ENCODE assay signal across 8 cellular contexts in the genomic region with DNA sequence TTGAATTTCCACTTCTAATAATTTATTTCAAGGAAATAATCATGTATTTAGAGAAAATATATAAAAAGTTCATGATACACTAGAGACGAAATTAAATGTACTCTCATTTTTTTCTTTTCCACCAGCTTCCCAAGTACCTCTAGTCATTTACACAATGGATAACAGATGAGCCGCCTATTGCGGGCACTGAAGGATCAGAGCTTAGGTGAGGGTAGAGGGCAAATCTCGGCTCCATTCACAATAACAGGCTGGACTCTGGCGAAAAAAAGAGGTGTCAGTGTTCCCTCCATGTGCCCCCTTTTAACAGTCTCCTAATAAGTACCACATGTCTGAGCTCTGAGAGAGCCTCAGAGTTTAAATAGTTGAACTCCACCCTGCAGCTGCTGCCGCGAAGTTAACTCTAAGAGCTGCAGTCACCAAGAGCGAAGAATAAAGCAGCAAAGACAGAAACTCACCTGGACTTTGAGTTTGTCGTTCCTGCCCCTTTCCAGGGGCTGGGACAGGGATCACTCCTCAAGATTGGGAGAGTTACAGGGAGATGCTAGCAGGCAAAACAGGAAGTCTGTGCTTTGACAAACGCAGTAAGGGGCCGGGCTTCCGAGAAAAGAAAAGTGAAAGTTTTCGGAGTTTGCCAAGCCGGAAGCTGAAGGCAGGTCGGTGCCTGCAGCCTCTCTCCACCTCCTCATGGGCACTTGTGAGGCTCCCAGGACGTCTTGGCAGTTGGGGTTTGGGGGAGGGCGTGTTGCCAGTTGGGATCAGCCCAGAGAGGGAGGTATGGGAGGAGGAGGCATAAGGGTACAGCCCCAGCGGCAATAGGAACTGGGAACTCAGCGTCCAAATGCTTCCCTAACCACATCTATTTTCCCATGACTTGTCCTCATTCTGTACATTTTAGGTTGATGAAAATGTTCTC. TPM values are rescaled to one million over a fixed set of nuclear protein-coding genes. Genes with fewer than 3 reads are reported as not detected.
DNase-seq lines count a peak whose midpoint lies in the region; ATAC-seq, FAIRE-seq and TF ChIP-seq lines count a peak whose summit lies in the region.

SP110 (minus strand) TSS at position 566 of the 913 bp plus-strand sequence. CDS start 3,057 bp downstream, outside the sequence.

- peak within 1 kb of the TSS; percentile 91 for H3K27ac Mint-ChIP-seq in HFFc6
- peak within 1 kb of the TSS; percentile 97 for H3K27ac Mint-ChIP-seq in activated CD4-positive, alpha-beta T cell treated with anti-CD3 and anti-CD28 coated beads for 36 hours

- ATAC-seq in activated CD4-positive, alpha-beta T cell treated with anti-CD3 and anti-CD28 coated beads for 36 hours = peak; percentile 91

- H3K4me1 Mint-ChIP-seq in HFFc6 (ENCODE audit: low read depth) = peaks cover 25% of the 10 kb centered on the region
- H3K4me1 Mint-ChIP-seq in activated CD4-positive, alpha-beta T cell treated with anti-CD3 and anti-CD28 coated beads for 36 hours = peaks cover 66% of the 10 kb centered on the region

- intact Hi-C loops in activated CD4-positive, alpha-beta T cell treated with anti-CD3 and anti-CD28 coated beads for 36 hours (cut with DNase I, micrococcal nuclease) = loop anchor here (2.0 to 5.0 kb wide), 6 partner anchors 33 to 493 kb away; partner anchors contain the start of genes SP100 (in 2 of the 2), SP140L (in 2 of the 2) and CAB39 (in 1 of the 2)

- H3K36me3 ChIP-seq in WERI-Rb-1 = no peaks in the 10 kb centered on the region

- peak; percentile 10 for FAIRE-seq in colon (lab: Jason Lieb, UNC)

- TF ChIP-seq CTCF in HFFc6 (IDR thresholded peaks at IDR 0.05) (no peak), WERI-Rb-1 (IDR thresholded peaks at IDR 0.05; ENCODE audit: low read depth, low read length) (no peak)

- no peaks in the 10 kb centered on the region for H3K9me3 Mint-ChIP-seq in HFFc6
- no peaks in the 10 kb centered on the region for H3K9me3 Mint-ChIP-seq in activated CD4-positive, alpha-beta T cell treated with anti-CD3 and anti-CD28 coated beads for 36 hours (ENCODE audit: low read depth)

- CTCF ChIA-PET in activated CD4-positive, alpha-beta T cell treated with anti-CD3 and anti-CD28 coated beads for 36 hours (lab: Charles Lee) = interaction anchor here (0.6 to 1.1 kb wide), 6 partner anchors 8 to 193 kb away, joined by 3 to 4 read pairs (median 3); no protein-coding TSS in a partner anchor

- DNase-seq in HFFc6 (peak; percentile 92), NCI-H1048 (lab: John Stamatoyannopoulos, UW) (peak; percentile 40), left kidney (ENCODE audit: low read depth, low spot score) (peak; percentile 83), WERI-Rb-1 (no peak)
- peak; percentile 89 for DNase-seq in activated CD4-positive, alpha-beta T cell treated with anti-CD3 and anti-CD28 coated beads for 36 hours
- peak; percentile 72 to 77 for DNase-seq in stimulated activated CD4-positive, alpha-beta T cell treated with anti-CD3 and anti-CD28 coated beads, Interleukin-2, amount 100 ng/mL, for 24 hours

- POLR2A ChIA-PET in activated CD4-positive, alpha-beta T cell treated with anti-CD3 and anti-CD28 coated beads for 36 hours (lab: Charles Lee) = interaction anchor here (1.0 kb wide), 1 partner anchor 14 kb away, joined by 3 read pairs; no protein-coding TSS in a partner anchor

- peak within 1 kb of the TSS; percentile 96 for H3K4me3 Mint-ChIP-seq in HFFc6
- peak within 1 kb of the TSS; percentile 88 for H3K4me3 Mint-ChIP-seq in activated CD4-positive, alpha-beta T cell treated with anti-CD3 and anti-CD28 coated beads for 36 hours

- H3K36me3 Mint-ChIP-seq in HFFc6 (ENCODE audit: low read depth) = peaks cover under 1% of the 10 kb centered on the region; the same call in 1 of the 2 replicates
- peaks cover 41% of the 10 kb centered on the region for H3K36me3 Mint-ChIP-seq in activated CD4-positive, alpha-beta T cell treated with anti-CD3 and anti-CD28 coated beads for 36 hours (ENCODE audit: low read depth)

- H3K27me3 Mint-ChIP-seq in HFFc6 (ENCODE audit: insufficient read depth) = no peaks in the 10 kb centered on the region
- H3K27me3 Mint-ChIP-seq in activated CD4-positive, alpha-beta T cell treated with anti-CD3 and anti-CD28 coated beads for 36 hours = no peaks in the 10 kb centered on the region

- H3K27ac ChIP-seq in WERI-Rb-1 = no peak within 1 kb of the TSS

- no peaks in the 10 kb centered on the region for H3K9me3 ChIP-seq in WERI-Rb-1 (ENCODE audit: severe bottlenecking)

- no peak within 1 kb of the TSS for H3K4me3 ChIP-seq in WERI-Rb-1 (ENCODE audit: low read depth, low read length)

- peaks cover 70% of the 10 kb centered on the region for H3K27me3 ChIP-seq in WERI-Rb-1 (ENCODE audit: insufficient read depth, low read depth, severe bottlenecking)

- peak; percentile 37 for TF ChIP-seq POLR2A in GM10847 (IDR thresholded peaks at IDR 0.05; ENCODE audit: extremely low read depth, insufficient read length)

RNA-seq across cellular contexts. Expression of gene SP110, which starts in this region (rescaled TPM):
- 10 to 100 TPM; 11.3 to 17.3 (median 14.1) TPM for total RNA-seq in HFFc6 (2021; fragmentation: NEBNext Ultra II Directional; extraction: Animal tissue kit (Norgen Biotek cat#: 25700))
- 100 to 1,000 TPM in 1 of 2 experiments, 10 to 100 TPM in 1; 96.2 to 111 TPM for total RNA-seq in activated CD4-positive, alpha-beta T cell treated with anti-CD3 and anti-CD28 coated beads for 36 hours

Comparison
In these comparisons a context has a peak if more than half of its experiments do, and no peak if none do; other contexts are left out.
1. RNA of gene SP110 (total RNA-seq): 96.2 to 111 TPM in activated CD4-positive, alpha-beta T cell treated with anti-CD3 and anti-CD28 coated beads for 36 hours; 11.3 to 17.3 TPM in HFFc6; every median in the first group is over 4 times any median in the second.